Comparison of ENCODE assay signal across 19 cellular contexts in the genomic region with DNA sequence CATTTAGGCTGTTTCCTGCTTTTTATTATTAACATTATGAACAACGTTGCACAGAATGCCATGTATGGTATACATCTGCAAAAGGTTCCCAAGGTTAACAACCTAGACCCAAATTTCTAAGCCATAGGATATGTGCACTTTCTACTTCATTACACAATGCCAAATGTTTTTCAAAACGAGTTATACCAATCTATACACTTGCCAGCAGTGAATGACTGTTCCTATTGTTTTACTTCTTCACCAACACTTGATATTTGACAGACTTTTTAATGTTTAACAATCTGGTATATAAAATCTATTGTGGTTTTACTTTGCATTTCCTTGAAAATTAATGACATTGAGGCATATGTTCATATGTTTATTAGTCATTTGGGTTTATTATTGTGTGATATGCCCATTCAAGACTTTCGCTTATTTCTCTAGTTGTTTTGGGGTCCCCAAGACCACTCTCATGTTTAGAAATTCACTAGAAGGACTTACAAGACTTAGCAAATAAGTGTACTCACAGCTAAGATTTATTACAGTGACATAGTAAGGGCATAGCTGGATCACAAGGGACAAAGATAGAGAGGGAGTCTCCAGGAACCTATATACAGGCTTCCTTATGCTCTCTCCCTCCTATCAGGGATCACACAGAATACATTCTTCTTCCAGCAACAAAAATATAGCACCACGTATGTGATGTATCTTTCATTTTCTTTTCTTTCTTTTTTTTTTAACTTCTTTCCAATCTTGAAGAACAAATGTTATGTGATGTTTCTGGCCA.
"Had no signal": no experiment of that assay in that cellular context is flagged by ENCODE, and none has a peak within 500 bp of the region (broad histone marks: within the 10 kb centered on the region; RNA-seq: fewer than 3 reads in every experiment).

No MANE protein-coding gene starts in this region.

- H3K27me3 ChIP-seq: dorsolateral prefrontal cortex, esophagus muscularis mucosa, foreskin keratinocyte, gastroesophageal sphincter, heart left ventricle, hepatocyte, left lung had no signal

- H3K9me3 Mint-ChIP-seq: immature natural killer cell had no signal

- H3K4me1 ChIP-seq: esophagus muscularis mucosa, foreskin keratinocyte, gastroesophageal sphincter, heart left ventricle, left lung, lower lobe of right lung had no signal

- H3K4me3 ChIP-seq: coronary artery, dorsolateral prefrontal cortex, esophagus muscularis mucosa, gastroesophageal sphincter, heart left ventricle, hepatocyte, left lung, lower lobe of right lung had no signal

- H3K27ac Mint-ChIP-seq: immature natural killer cell had no signal

- ATAC-seq: foreskin keratinocyte, gastroesophageal sphincter, heart left ventricle, left lung, left ventricle myocardium superior, lower lobe of right lung had no signal

- H3K4me3 Mint-ChIP-seq: immature natural killer cell had no signal

- DNase-seq: dermis blood vessel endothelial cell; dorsolateral prefrontal cortex; effector CD4-positive, alpha-beta T cell; effector memory CD4-positive, alpha-beta T cell; foreskin keratinocyte; heart left ventricle; hypothalamus; immature natural killer cell; islet precursor cell; kidney; kidney glomerular epithelial cell; left lung; left ventricle myocardium superior; lower lobe of right lung; midbrain had no signal

- H3K9me3 ChIP-seq: esophagus muscularis mucosa, gastroesophageal sphincter, heart left ventricle, left lung, lower lobe of right lung had no signal

- H3K4me1 Mint-ChIP-seq: immature natural killer cell had no signal

- H3K27ac ChIP-seq: coronary artery, dorsolateral prefrontal cortex, esophagus muscularis mucosa, foreskin keratinocyte, gastroesophageal sphincter, heart left ventricle, hepatocyte, left lung, lower lobe of right lung had no signal
